26 cellular contexts compared by ENCODE assay signal in genomic region chr10:8070440-8070839, GRCh38. TPM values are rescaled to one million over a fixed set of nuclear protein-coding genes. Genes with fewer than 3 reads are reported as not detected.
DNase-seq lines count a peak whose midpoint lies in the region; ATAC-seq and TF ChIP-seq lines count a peak whose summit lies in the region.
"Had no signal": no experiment of that assay in that cellular context is flagged by ENCODE, and none has a peak within 500 bp of the region (broad histone marks: within the 10 kb centered on the region; RNA-seq: fewer than 3 reads in every experiment).

No MANE protein-coding gene starts in this region.

- H3K27me3 ChIP-seq in SK-N-SH (ENCODE audit: insufficient read depth) (no peaks in the 10 kb centered on the region), breast epithelium (no peaks in the 10 kb centered on the region), trophoblast cell (ENCODE audit: insufficient read depth, low read length) (no peaks in the 10 kb centered on the region), transverse colon (peaks cover 26% of the 10 kb centered on the region), prostate gland (replicated peaks; ENCODE audit: insufficient read depth) (no peaks in the 10 kb centered on the region)
- H3K27me3 ChIP-seq: cardiac muscle cell, hepatocyte had no signal

- peaks cover 49 to 56% of the 10 kb centered on the region in 2 experiments for H3K4me1 ChIP-seq in SK-N-SH (ENCODE audit: control insufficient read depth in 1 of 2, insufficient read depth in 2 of 2, low read depth in 1 of 2, low read length in 1 of 2)
- H3K4me1 ChIP-seq in breast epithelium: no peaks in the 10 kb centered on the region
- peaks cover 14 to 19% of the 10 kb centered on the region in 2 experiments for H3K4me1 ChIP-seq in trophoblast cell (ENCODE audit: control insufficient read depth in 1 of 2, insufficient read depth in 2 of 2, low read length in 2 of 2)
- H3K4me1 ChIP-seq in transverse colon: no peaks in the 10 kb centered on the region
- H3K4me1 ChIP-seq in prostate gland (replicated peaks): no peaks in the 10 kb centered on the region
- H3K4me1 ChIP-seq: esophagus squamous epithelium, gastrocnemius medialis, upper lobe of right lung had no signal

- H3K18ac ChIP-seq in trophoblast cell (ENCODE audit: low read length): no peak overlapping the region

- no peak overlapping the region for H3K23ac ChIP-seq in trophoblast cell (ENCODE audit: low read length)

- H4K12ac ChIP-seq in trophoblast cell (ENCODE audit: low read depth, low read length): no peak overlapping the region

- peak overlapping the region; percentile 73 for H3K27ac Mint-ChIP-seq in activated CD4-positive, alpha-beta T cell treated with anti-CD3 and anti-CD28 coated beads, Interleukin-2, amount 10 ng/mL, durations not matched to agents 24 days and 14 days
- H3K27ac Mint-ChIP-seq: progenitor cell of endocrine pancreas had no signal

- H3K36me3 Mint-ChIP-seq in activated CD4-positive, alpha-beta T cell treated with anti-CD3 and anti-CD28 coated beads, Interleukin-2, amount 10 ng/mL, durations not matched to agents 24 days and 14 days (ENCODE audit: low read depth): peaks cover 89% of the 10 kb centered on the region

- no peak overlapping the region for H2AK5ac ChIP-seq in trophoblast cell (ENCODE audit: low read length)

- CTCF ChIA-PET in SK-N-SH (lab: Yijun Ruan, JAX): interaction anchor here (0.7 to 2.1 kb wide), 4 partner anchors 10 to 198 kb away, joined by 3 to 5 read pairs (median 3); no protein-coding TSS in a partner anchor

- no peak overlapping the region for H3K14ac ChIP-seq in trophoblast cell (ENCODE audit: low read length)

- intact Hi-C loops in activated CD4-positive, alpha-beta T cell treated with anti-CD3 and anti-CD28 coated beads, Interleukin-2, amount 10 ng/mL, durations not matched to agents 24 days and 14 days (cut with micrococcal nuclease): no loop called here
- intact Hi-C loops in breast epithelium (cut with DNase I; ENCODE audit: low total_unique reads) (no loop called here), transverse colon (cut with DNase I; ENCODE audit: low total_unique reads) (no loop called here), prostate gland (cut with DNase I) (no loop called here)

- no peak for TF ChIP-seq RAD21 in SK-N-SH (IDR thresholded peaks at IDR 0.05; ENCODE audit: low read length)

- peak overlapping the region; percentile 3 for H3K4me3 Mint-ChIP-seq in activated CD4-positive, alpha-beta T cell treated with anti-CD3 and anti-CD28 coated beads, Interleukin-2, amount 10 ng/mL, durations not matched to agents 24 days and 14 days
- H3K4me3 Mint-ChIP-seq: immature natural killer cell, neural crest cell had no signal

- H3K4me1 Mint-ChIP-seq in activated CD4-positive, alpha-beta T cell treated with anti-CD3 and anti-CD28 coated beads, Interleukin-2, amount 10 ng/mL, durations not matched to agents 24 days and 14 days: peaks cover 72% of the 10 kb centered on the region
- H3K4me1 Mint-ChIP-seq: neural crest cell had no signal

- peak overlapping the region; percentile 43 for H2BK5ac ChIP-seq in trophoblast cell (ENCODE audit: low read depth, low read length, poor library complexity)

- H2BK120ac ChIP-seq in trophoblast cell (ENCODE audit: insufficient read depth, low read length, poor library complexity): no peak overlapping the region

- H4K20me1 ChIP-seq in SK-N-SH (ENCODE audit: insufficient read depth): peaks cover 54% of the 10 kb centered on the region

- peak overlapping the region; percentile 61 for H3K4ac ChIP-seq in trophoblast cell (ENCODE audit: low read depth, low read length)

- H3K79me1 ChIP-seq in trophoblast cell (ENCODE audit: low read length): peaks cover 13% of the 10 kb centered on the region

- H3K9me3 ChIP-seq in SK-N-SH (no peaks in the 10 kb centered on the region), breast epithelium (no peaks in the 10 kb centered on the region), trophoblast cell (ENCODE audit: insufficient read depth, low read depth, low read length) (peaks cover 2% of the 10 kb centered on the region), transverse colon (no peaks in the 10 kb centered on the region), prostate gland (no peaks in the 10 kb centered on the region)
- H3K9me3 ChIP-seq: esophagus squamous epithelium, gastrocnemius medialis, upper lobe of right lung had no signal

- no peak overlapping the region for H4K91ac ChIP-seq in trophoblast cell (ENCODE audit: low read depth, low read length)

- peaks cover 92% of the 10 kb centered on the region for H3F3A ChIP-seq in SK-N-SH (replicated peaks; ENCODE audit: insufficient read depth)

- peak overlapping the region; percentile 61 for H3K9ac ChIP-seq in SK-N-SH
- no peak overlapping the region for H3K9ac ChIP-seq in trophoblast cell (ENCODE audit: low read length)

- 41% methylated on average over 6 of the region's 6 CpGs for WGBS in SK-N-SH (ENCODE audit: low lambda C conversion rate)
- WGBS in trophoblast cell (ENCODE audit: extremely low coverage, insufficient coverage, insufficient read length): no CpG with 5 or more reads among the region's 6 CpGs
- 93 to 95% methylated on average over 4 to 6 of the region's 6 CpGs for WGBS in transverse colon (ENCODE audit: low coverage in 1 of 2), 2 donors
- WGBS in prostate gland: 88% methylated on average over 6 of the region's 6 CpGs

- no peak for TF ChIP-seq CTCF in SK-N-SH (IDR thresholded peaks at IDR 0.05)
- no peak for TF ChIP-seq CTCF in breast epithelium (IDR thresholded peaks at IDR 0.05)
- TF ChIP-seq CTCF in transverse colon (IDR thresholded peaks at IDR 0.05): no peak
- TF ChIP-seq CTCF in prostate gland (IDR thresholded peaks at IDR 0.05): no peak

- H2BK12ac ChIP-seq in trophoblast cell (ENCODE audit: low read length): no peak overlapping the region

- H3K79me2 ChIP-seq in SK-N-SH (ENCODE audit: insufficient read depth) (peaks cover 100% of the 10 kb centered on the region), trophoblast cell (ENCODE audit: control insufficient read depth, insufficient read depth, low read length, poor library complexity) (peaks cover 3% of the 10 kb centered on the region)
- H3K79me2 ChIP-seq: hepatocyte had no signal

- H3K36me3 ChIP-seq in SK-N-SH (replicated peaks in 1 of 2; ENCODE audit: control insufficient read depth in 1 of 2, insufficient read depth in 2 of 2, low read length in 1 of 2): peaks cover 87 to 93% of the 10 kb centered on the region in 2 experiments
- H3K36me3 ChIP-seq in breast epithelium: no peaks in the 10 kb centered on the region
- peaks cover 46 to 56% of the 10 kb centered on the region in 2 experiments for H3K36me3 ChIP-seq in trophoblast cell (ENCODE audit: control insufficient read depth in 1 of 2, insufficient read depth in 2 of 2, low read length in 2 of 2)
- H3K36me3 ChIP-seq in transverse colon: no peaks in the 10 kb centered on the region
- H3K36me3 ChIP-seq in prostate gland: no peaks in the 10 kb centered on the region
- H3K36me3 ChIP-seq: cardiac muscle cell, esophagus squamous epithelium, gastrocnemius medialis had no signal

- TF ChIP-seq EP300 in SK-N-SH (IDR thresholded peaks at IDR 0.05; ENCODE audit: borderline replicate concordance in 1 of 2, low read depth in 1 of 2, low read length in 1 of 2) (no peak), transverse colon (IDR thresholded peaks at IDR 0.05; ENCODE audit: low read depth) (no peak)

- H3K27ac ChIP-seq in SK-N-SH (ENCODE audit: low read depth in 2 of 2, low read length in 1 of 2): peak overlapping the region; percentile 86 to 96
- peak overlapping the region; percentile 65 to 80 for H3K27ac ChIP-seq in breast epithelium
- H3K27ac ChIP-seq in trophoblast cell (ENCODE audit: low read depth, low read length): peak overlapping the region; percentile 49
- no peak overlapping the region for H3K27ac ChIP-seq in transverse colon
- H3K27ac ChIP-seq in prostate gland: no peak overlapping the region
- H3K27ac ChIP-seq: cardiac muscle cell, esophagus squamous epithelium, gastrocnemius medialis, hepatocyte, upper lobe of right lung had no signal

- peaks cover 3% of the 10 kb centered on the region for H3K9me3 Mint-ChIP-seq in activated CD4-positive, alpha-beta T cell treated with anti-CD3 and anti-CD28 coated beads, Interleukin-2, amount 10 ng/mL, durations not matched to agents 24 days and 14 days
- H3K9me3 Mint-ChIP-seq: immature natural killer cell, neural crest cell had no signal

- H2AFZ ChIP-seq in SK-N-SH (ENCODE audit: low read depth): no peak overlapping the region
- H2AFZ ChIP-seq in trophoblast cell (ENCODE audit: insufficient read depth, low read length, poor library complexity): no peak overlapping the region
- H2AFZ ChIP-seq: hepatocyte had no signal

- no peaks in the 10 kb centered on the region for H3K27me3 Mint-ChIP-seq in activated CD4-positive, alpha-beta T cell treated with anti-CD3 and anti-CD28 coated beads, Interleukin-2, amount 10 ng/mL, durations not matched to agents 24 days and 14 days

- no peak overlapping the region for H4K8ac ChIP-seq in trophoblast cell (ENCODE audit: low read depth, low read length)

- H3K4me3 ChIP-seq in SK-N-SH (ENCODE audit: low read depth in 2 of 2, low read length in 1 of 2) (peak overlapping the region in 1 of 2 experiments; percentile 37; a peak in 2 of 4 replicates), breast epithelium (peak overlapping the region in 1 of 3 donors; percentile 11), trophoblast cell (ENCODE audit: low read depth, low read length) (no peak overlapping the region), transverse colon (no peak overlapping the region), prostate gland (no peak overlapping the region)
- H3K4me3 ChIP-seq: cardiac muscle cell, esophagus squamous epithelium, gastrocnemius medialis, hepatocyte, upper lobe of right lung had no signal

- ATAC-seq in HG03342 (IDR thresholded peaks at IDR 0.05; ENCODE audit: unreplicated experiment): no peak
- ATAC-seq: gastrocnemius medialis, left lobe of liver, upper lobe of right lung had no signal

- in situ Hi-C loops in transverse colon (cut with MboI; ENCODE audit: low pct_ligation_motif_present in 1 of 4, low pct_unique_long_range_greater_than_20kb in 1 of 4, low sequenced_read_pairs in 3 of 4): no loop called here

- H3K4me2 ChIP-seq in SK-N-SH (peak overlapping the region; percentile 80), trophoblast cell (ENCODE audit: low read length) (no peak overlapping the region)
- H3K4me2 ChIP-seq: hepatocyte had no signal

- no peak for DNase-seq in activated CD4-positive, alpha-beta T cell treated with anti-CD3 and anti-CD28 coated beads, Interleukin-2, amount 10 ng/mL, durations not matched to agents 24 days and 14 days
- no peak for DNase-seq in activated CD4-positive, alpha-beta T cell treated with anti-CD3 and anti-CD28 coated beads for 48 hours
- no peak for DNase-seq in SK-N-SH
- peak in 1 of 2 donors; percentile 70 for DNase-seq in breast epithelium (ENCODE audit: low spot score in 2 of 2)
- DNase-seq in trophoblast cell: no peak
- no peak for DNase-seq in transverse colon
- DNase-seq in prostate gland (ENCODE audit: low spot score): no peak
- DNase-seq: activated CD4-positive, alpha-beta T cell treated with anti-CD3 and anti-CD28 coated beads, Interleukin-2, amount 50 U/mL, for 1 hour; activated CD8-positive, alpha-beta memory T cell treated with anti-CD3 and anti-CD28 coated beads, Interleukin-2, amount 50 U/mL, for 4 hours; cortex of kidney; DMS79; esophagus squamous epithelium; gastrocnemius medialis; immature natural killer cell; NCI-H1417; NCI-H2081 treated with DMSO at 0.1 percent for 48 hours; NCI-H446; Right ventricle myocardium superior; upper lobe of right lung had no signal

- H3K9me2 ChIP-seq in SK-N-SH: no peaks in the 10 kb centered on the region

- TF ChIP-seq POLR2A in breast epithelium (IDR thresholded peaks at IDR 0.05) (no peak), transverse colon (IDR thresholded peaks at IDR 0.05) (no peak), prostate gland (IDR thresholded peaks at IDR 0.05) (no peak)

- POLR2A ChIA-PET in SK-N-SH (lab: Yijun Ruan, JAX): interaction anchor here (1.4 to 4.1 kb wide), 2 partner anchors 10 to 1169 kb away, joined by 4 to 30 read pairs; no protein-coding TSS in a partner anchor

RNA-seq across cellular contexts. Expression of gene GATA3, which starts 16.0 kb away (rescaled TPM):
- total RNA-seq in activated CD4-positive, alpha-beta T cell treated with anti-CD3 and anti-CD28 coated beads, Interleukin-2, amount 10 ng/mL, durations not matched to agents 24 days and 14 days: 79.7 and 81.0 TPM in 2 replicates
- polyA plus RNA-seq in SK-N-SH (2012; rRNA removed): 5.1 and 14.3 TPM in 2 replicates
- polyA plus RNA-seq in SK-N-SH (2012; cell fraction: cytosol; rRNA removed): 13.1 and 16.2 TPM in 2 replicates
- 24.8 and 29.4 TPM in 2 replicates for polyA plus RNA-seq in SK-N-SH (2012; cell fraction: nucleus; rRNA removed)
- 10 to 100 TPM in 2 of 3 donors, under 1 TPM in 1; 0.48 to 36.4 (median 28.2) TPM for total RNA-seq in breast epithelium
- polyA plus RNA-seq in trophoblast cell (2013): 366 and 392 TPM in 2 replicates
- under 1 TPM in 1 of 4 donors, not detected in 3; 0.48 TPM for total RNA-seq in transverse colon
- total RNA-seq in prostate gland: 10 to 100 TPM; 10.4 to 19.9 TPM
- total RNA-seq: IMR-90 had no signal

Comparison
In these comparisons a context has a peak if more than half of its experiments do, and no peak if none do; other contexts are left out.
1. H3K27ac ChIP-seq: peak in SK-N-SH (2 of 2), breast epithelium (2 of 2) and trophoblast cell (single experiment); none in transverse colon (0 of 4) and prostate gland (0 of 2).